Comparison of ENCODE assay signal across 1 cellular context in the genomic region with DNA sequence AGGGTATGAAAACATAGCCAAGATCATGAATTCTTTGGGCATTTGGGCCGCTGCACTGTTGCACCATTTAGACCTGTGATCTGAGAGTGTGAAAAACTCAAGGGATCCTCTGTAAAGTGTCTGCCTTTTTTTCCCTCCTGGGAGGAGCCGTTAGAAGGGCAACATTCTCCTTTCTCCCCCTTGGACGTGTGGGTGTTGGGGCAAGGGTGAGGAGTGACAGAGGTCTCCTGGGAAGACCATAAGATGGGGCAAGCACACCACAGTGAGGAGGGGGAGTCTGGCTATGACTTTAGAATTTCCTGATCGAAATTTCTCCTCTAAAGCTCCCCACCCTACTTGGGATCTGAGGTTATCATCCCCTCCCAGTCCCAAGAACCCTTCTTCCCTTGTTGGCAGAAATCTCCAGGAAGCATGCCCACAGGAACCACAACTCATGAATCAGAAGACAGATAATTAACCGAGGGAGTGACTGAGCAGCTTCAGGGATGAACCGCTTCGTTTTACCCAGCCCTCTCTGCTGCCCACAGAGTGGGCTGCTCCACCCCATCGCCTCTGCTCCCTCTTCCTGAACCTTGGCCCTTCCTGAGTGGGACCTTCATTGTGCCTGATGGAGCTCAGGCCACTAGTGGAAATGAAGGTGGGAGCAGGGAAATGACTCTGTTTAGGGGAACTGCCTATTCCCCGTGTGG.
TF ChIP-seq lines count a peak whose summit lies in the region.

No MANE protein-coding gene starts in this region.

TF ChIP-seq in K562, 482 proteins besides CTCF, POLR2A, EP300 and RAD21 (continues in another document):
- TF ChIP-seq, protein P1, sequence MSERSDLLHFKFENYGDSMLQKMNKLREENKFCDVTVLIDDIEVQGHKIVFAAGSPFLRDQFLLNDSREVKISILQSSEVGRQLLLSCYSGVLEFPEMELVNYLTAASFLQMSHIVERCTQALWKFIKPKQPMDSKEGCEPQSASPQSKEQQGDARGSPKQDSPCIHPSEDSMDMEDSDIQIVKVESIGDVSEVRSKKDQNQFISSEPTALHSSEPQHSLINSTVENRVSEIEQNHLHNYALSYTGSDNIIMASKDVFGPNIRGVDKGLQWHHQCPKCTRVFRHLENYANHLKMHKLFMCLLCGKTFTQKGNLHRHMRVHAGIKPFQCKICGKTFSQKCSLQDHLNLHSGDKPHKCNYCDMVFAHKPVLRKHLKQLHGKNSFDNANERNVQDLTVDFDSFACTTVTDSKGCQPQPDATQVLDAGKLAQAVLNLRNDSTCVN (CRISPR knock-in tag; IDR thresholded peaks at IDR 0.05): 0 out of 2 replicates have a peak, but pooled peaks have one; percentile 7
- no peak for TF ChIP-seq HDAC3 (IDR thresholded peaks at IDR 0.05; ENCODE audit: borderline replicate concordance, partially characterized antibody)
- TF ChIP-seq, protein P2, sequence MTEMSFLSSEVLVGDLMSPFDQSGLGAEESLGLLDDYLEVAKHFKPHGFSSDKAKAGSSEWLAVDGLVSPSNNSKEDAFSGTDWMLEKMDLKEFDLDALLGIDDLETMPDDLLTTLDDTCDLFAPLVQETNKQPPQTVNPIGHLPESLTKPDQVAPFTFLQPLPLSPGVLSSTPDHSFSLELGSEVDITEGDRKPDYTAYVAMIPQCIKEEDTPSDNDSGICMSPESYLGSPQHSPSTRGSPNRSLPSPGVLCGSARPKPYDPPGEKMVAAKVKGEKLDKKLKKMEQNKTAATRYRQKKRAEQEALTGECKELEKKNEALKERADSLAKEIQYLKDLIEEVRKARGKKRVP (CRISPR knock-in tag; IDR thresholded peaks at IDR 0.05): peak; percentile 35; the same call in 1 of the 2 replicates
- TF ChIP-seq CBX1 (IDR thresholded peaks at IDR 0.05; ENCODE audit: low read depth): no peak
- TF ChIP-seq ZNF197 (CRISPR knock-in tag; IDR thresholded peaks at IDR 0.05; ENCODE audit: low read depth): no peak; the same call in 1 of the 2 replicates
- TF ChIP-seq ESRRA (IDR thresholded peaks at IDR 0.05; ENCODE audit: borderline replicate concordance, low read depth): peak; percentile 37; the same call in 1 of the 2 replicates
- no peak for TF ChIP-seq MTA2 (IDR thresholded peaks at IDR 0.05; ENCODE audit: low read depth)
- TF ChIP-seq CCNT2 (IDR thresholded peaks at IDR 0.05; ENCODE audit: borderline replicate concordance, extremely low read depth, insufficient read length, low read depth, low read length): peak; percentile 26
- TF ChIP-seq ZNF224 (CRISPR knock-in tag; IDR thresholded peaks at IDR 0.05): no peak
- TF ChIP-seq ZNF175 (CRISPR knock-in tag; IDR thresholded peaks at IDR 0.05; ENCODE audit: low read depth): peak; percentile 54; the same call in 1 of the 2 replicates
- TF ChIP-seq CBFB (CRISPR knock-in tag; IDR thresholded peaks at IDR 0.05): no peak
- 0 out of 2 replicates have a peak, but pooled peaks have one; percentile 3 for TF ChIP-seq ZKSCAN8 (CRISPR knock-in tag; IDR thresholded peaks at IDR 0.05)
- TF ChIP-seq NR2C1 (IDR thresholded peaks at IDR 0.05): no peak
- TF ChIP-seq NR2C1 (tag; IDR thresholded peaks at IDR 0.05): 0 out of 2 replicates have a peak, but pooled peaks have one; percentile 27
- TF ChIP-seq MECOM (CRISPR knock-in tag; IDR thresholded peaks at IDR 0.05): 0 out of 2 replicates have a peak, but pooled peaks have one; percentile 9
- TF ChIP-seq, protein P3, sequence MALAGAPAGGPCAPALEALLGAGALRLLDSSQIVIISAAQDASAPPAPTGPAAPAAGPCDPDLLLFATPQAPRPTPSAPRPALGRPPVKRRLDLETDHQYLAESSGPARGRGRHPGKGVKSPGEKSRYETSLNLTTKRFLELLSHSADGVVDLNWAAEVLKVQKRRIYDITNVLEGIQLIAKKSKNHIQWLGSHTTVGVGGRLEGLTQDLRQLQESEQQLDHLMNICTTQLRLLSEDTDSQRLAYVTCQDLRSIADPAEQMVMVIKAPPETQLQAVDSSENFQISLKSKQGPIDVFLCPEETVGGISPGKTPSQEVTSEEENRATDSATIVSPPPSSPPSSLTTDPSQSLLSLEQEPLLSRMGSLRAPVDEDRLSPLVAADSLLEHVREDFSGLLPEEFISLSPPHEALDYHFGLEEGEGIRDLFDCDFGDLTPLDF (CRISPR knock-in tag; IDR thresholded peaks at IDR 0.05): no peak
- peak; percentile 83 for TF ChIP-seq SMARCE1 (IDR thresholded peaks at IDR 0.05)
- no peak for TF ChIP-seq MXI1 (IDR thresholded peaks at IDR 0.05; ENCODE audit: low read depth, low read length)
- TF ChIP-seq, protein P4, sequence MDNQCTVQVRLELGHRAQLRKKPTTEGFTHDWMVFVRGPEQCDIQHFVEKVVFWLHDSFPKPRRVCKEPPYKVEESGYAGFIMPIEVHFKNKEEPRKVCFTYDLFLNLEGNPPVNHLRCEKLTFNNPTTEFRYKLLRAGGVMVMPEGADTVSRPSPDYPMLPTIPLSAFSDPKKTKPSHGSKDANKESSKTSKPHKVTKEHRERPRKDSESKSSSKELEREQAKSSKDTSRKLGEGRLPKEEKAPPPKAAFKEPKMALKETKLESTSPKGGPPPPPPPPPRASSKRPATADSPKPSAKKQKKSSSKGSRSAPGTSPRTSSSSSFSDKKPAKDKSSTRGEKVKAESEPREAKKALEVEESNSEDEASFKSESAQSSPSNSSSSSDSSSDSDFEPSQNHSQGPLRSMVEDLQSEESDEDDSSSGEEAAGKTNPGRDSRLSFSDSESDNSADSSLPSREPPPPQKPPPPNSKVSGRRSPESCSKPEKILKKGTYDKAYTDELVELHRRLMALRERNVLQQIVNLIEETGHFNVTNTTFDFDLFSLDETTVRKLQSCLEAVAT (IDR thresholded peaks at IDR 0.05): peak in 1 of 2 experiments; percentile 77; a peak in 1 of 4 replicates
- TF ChIP-seq BCOR (IDR thresholded peaks at IDR 0.05): no peak
- 0 out of 2 replicates have a peak, but pooled peaks have one; percentile 4 for TF ChIP-seq CREM (IDR thresholded peaks at IDR 0.05; ENCODE audit: low read depth)
- TF ChIP-seq, protein P5, sequence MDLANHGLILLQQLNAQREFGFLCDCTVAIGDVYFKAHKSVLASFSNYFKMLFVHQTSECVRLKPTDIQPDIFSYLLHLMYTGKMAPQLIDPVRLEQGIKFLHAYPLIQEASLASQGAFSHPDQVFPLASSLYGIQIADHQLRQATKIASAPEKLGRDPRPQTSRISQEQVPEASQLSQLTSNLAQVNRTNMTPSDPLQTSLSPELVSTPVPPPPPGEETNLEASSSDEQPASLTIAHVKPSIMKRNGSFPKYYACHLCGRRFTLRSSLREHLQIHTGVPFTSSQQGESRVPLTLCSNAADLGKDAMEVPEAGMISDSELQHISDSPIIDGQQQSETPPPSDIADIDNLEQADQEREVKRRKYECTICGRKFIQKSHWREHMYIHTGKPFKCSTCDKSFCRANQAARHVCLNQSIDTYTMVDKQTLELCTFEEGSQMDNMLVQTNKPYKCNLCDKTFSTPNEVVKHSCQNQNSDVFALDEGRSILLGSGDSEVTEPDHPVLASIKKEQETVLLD (IDR thresholded peaks at IDR 0.05): peak; percentile 51; the same call in 1 of the 2 replicates
- no peak for TF ChIP-seq ZFP1 (CRISPR knock-in tag; IDR thresholded peaks at IDR 0.05)
- peak in 1 of 2 experiments; percentile 67; a peak in 2 of 4 replicates for TF ChIP-seq RCOR1 (IDR thresholded peaks at IDR 0.05; ENCODE audit: borderline replicate concordance in 1 of 2, low read depth in 2 of 2, low read length in 2 of 2)
- TF ChIP-seq MCM2 (IDR thresholded peaks at IDR 0.05; ENCODE audit: low read depth): no peak
- TF ChIP-seq XRCC3 (IDR thresholded peaks at IDR 0.05): no peak
- peak; percentile 27; the same call in 1 of the 2 replicates for TF ChIP-seq SOX6 (IDR thresholded peaks at IDR 0.05)
- 0 out of 2 replicates have a peak, but pooled peaks have one; percentile 21 for TF ChIP-seq TAL1 (IDR thresholded peaks at IDR 0.05)
- TF ChIP-seq NONO (IDR thresholded peaks at IDR 0.05; ENCODE audit: low read depth in 2 of 2, low read length in 1 of 2): no peak
- TF ChIP-seq EGR1 (conservative IDR thresholded peaks at IDR 0.05): peak; percentile 57
- TF ChIP-seq, protein P6, sequence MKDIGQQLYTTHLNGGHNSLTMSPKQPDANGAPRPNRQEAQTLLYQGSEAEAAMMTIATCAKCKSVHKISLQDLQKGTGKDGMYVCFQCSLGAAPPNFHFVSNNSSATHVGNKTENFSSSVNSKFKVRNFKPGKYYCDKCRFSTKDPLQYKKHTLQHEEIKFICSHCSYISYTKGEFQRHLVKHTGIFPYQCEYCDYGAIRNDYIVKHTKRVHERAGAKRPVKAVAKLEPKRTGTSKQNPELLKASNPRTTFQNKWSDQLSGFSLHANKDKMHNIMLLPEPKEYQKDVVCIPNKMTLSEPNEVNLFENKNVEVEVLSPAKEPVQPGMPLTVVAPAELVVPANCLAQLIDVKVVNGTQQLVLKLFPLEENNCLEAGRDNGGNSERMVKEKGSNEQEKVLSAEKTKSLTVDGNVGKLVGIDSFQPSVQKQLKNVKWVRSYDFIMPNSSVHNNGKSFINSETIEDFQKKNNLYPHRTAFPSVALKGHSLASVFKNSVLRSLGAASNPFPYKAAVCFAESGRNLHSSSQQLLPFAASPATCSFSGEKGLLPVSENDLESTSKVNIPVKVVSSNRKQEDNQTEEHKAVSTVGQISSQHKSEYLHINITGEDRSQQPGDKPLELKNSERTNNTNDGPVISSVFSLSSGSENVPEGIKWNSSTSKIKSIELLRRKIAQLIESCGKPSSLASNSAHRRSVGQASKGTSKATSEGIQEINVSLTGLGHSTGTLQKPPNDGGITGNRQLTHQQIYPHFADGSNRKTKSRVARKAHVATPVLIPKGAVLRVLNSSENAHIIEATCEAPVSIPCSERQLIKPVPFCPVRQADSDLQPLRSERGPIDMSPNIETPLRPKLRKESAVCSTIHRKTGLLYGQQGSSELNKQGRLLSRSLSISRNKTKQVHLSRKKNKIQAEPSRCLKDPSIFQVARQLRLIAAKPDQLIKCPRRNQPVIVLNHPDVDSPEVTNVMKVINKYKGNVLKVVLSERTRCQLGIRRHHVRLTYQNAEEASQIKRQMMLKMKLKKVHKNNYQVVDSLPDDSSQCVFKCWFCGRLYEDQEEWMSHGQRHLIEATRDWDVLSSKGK (CRISPR knock-in tag; IDR thresholded peaks at IDR 0.05): no peak
- no peak for TF ChIP-seq ZNF282 (CRISPR knock-in tag; IDR thresholded peaks at IDR 0.05)
- no peak for TF ChIP-seq ZNF347 (CRISPR knock-in tag; IDR thresholded peaks at IDR 0.05; ENCODE audit: low read depth)
- no peak for TF ChIP-seq YY1 (IDR thresholded peaks at IDR 0.05; ENCODE audit: borderline replicate concordance in 1 of 3, control insufficient read depth in 1 of 3, extremely low read depth in 1 of 3, insufficient read depth in 3 of 3, insufficient read length in 1 of 3, insufficient replicate concordance in 2 of 3, low read depth in 1 of 3, low read length in 2 of 3)
- peak in 1 of 2 experiments; percentile 97 for TF ChIP-seq NCOA2 (IDR thresholded peaks at IDR 0.05; ENCODE audit: partially characterized antibody in 2 of 2)
- no peak for TF ChIP-seq NBN (IDR thresholded peaks at IDR 0.05; ENCODE audit: low read depth)
- peak; percentile 31; the same call in 1 of the 2 replicates for TF ChIP-seq MAFG (tag; conservative IDR thresholded peaks at IDR 0.05)
- TF ChIP-seq ZNF589 (CRISPR knock-in tag; IDR thresholded peaks at IDR 0.05; ENCODE audit: low read depth): peak; percentile 64; the same call in 1 of the 2 replicates
- TF ChIP-seq, protein P7, sequence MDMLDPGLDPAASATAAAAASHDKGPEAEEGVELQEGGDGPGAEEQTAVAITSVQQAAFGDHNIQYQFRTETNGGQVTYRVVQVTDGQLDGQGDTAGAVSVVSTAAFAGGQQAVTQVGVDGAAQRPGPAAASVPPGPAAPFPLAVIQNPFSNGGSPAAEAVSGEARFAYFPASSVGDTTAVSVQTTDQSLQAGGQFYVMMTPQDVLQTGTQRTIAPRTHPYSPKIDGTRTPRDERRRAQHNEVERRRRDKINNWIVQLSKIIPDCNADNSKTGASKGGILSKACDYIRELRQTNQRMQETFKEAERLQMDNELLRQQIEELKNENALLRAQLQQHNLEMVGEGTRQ (CRISPR knock-in tag; IDR thresholded peaks at IDR 0.05): no peak
- TF ChIP-seq MEF2D (tag; conservative IDR thresholded peaks at IDR 0.05; ENCODE audit: low read depth): 0 out of 2 replicates have a peak, but pooled peaks have one; percentile 59
- TF ChIP-seq HOXB6 (CRISPR knock-in tag; IDR thresholded peaks at IDR 0.05; ENCODE audit: borderline replicate concordance): no peak
- TF ChIP-seq RNF2 (IDR thresholded peaks at IDR 0.05): no peak
- TF ChIP-seq CBFA2T3 (IDR thresholded peaks at IDR 0.05): peak; percentile 71
- TF ChIP-seq, protein P8, sequence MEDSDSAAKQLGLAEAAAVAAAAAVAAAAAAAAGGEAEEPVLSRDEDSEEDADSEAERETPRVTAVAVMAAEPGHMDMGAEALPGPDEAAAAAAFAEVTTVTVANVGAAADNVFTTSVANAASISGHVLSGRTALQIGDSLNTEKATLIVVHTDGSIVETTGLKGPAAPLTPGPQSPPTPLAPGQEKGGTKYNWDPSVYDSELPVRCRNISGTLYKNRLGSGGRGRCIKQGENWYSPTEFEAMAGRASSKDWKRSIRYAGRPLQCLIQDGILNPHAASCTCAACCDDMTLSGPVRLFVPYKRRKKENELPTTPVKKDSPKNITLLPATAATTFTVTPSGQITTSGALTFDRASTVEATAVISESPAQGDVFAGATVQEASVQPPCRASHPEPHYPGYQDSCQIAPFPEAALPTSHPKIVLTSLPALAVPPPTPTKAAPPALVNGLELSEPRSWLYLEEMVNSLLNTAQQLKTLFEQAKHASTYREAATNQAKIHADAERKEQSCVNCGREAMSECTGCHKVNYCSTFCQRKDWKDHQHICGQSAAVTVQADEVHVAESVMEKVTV (CRISPR knock-in tag; IDR thresholded peaks at IDR 0.05): 0 out of 2 replicates have a peak, but pooled peaks have one; percentile 16
- TF ChIP-seq DMBX1 (CRISPR knock-in tag; IDR thresholded peaks at IDR 0.05; ENCODE audit: borderline replicate concordance): peak; percentile 39; the same call in 1 of the 2 replicates
- TF ChIP-seq, protein P9, sequence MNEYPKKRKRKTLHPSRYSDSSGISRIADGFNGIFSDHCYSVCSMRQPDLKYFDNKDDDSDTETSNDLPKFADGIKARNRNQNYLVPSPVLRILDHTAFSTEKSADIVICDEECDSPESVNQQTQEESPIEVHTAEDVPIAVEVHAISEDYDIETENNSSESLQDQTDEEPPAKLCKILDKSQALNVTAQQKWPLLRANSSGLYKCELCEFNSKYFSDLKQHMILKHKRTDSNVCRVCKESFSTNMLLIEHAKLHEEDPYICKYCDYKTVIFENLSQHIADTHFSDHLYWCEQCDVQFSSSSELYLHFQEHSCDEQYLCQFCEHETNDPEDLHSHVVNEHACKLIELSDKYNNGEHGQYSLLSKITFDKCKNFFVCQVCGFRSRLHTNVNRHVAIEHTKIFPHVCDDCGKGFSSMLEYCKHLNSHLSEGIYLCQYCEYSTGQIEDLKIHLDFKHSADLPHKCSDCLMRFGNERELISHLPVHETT (CRISPR knock-in tag; conservative IDR thresholded peaks at IDR 0.05 in 1 of 2, IDR thresholded peaks at IDR 0.05 in 1 of 2): peak in 1 of 2 experiments; percentile 73; a peak in 1 of 4 replicates
- no peak for TF ChIP-seq FIP1L1 (IDR thresholded peaks at IDR 0.05; ENCODE audit: low read depth, low read length, poor library complexity, severe bottlenecking)
- no peak for TF ChIP-seq TOE1 (IDR thresholded peaks at IDR 0.05; ENCODE audit: borderline replicate concordance)
- no peak for TF ChIP-seq TOE1 (CRISPR knock-in tag; IDR thresholded peaks at IDR 0.05; ENCODE audit: borderline replicate concordance, low read depth)
- TF ChIP-seq CTBP1 (IDR thresholded peaks at IDR 0.05; ENCODE audit: borderline replicate concordance): peak; percentile 74; the same call in 1 of the 2 replicates
- TF ChIP-seq STAT5B (CRISPR knock-in tag; IDR thresholded peaks at IDR 0.05): no peak
